Comparison of ENCODE assay signal across 14 cellular contexts in the genomic region with DNA sequence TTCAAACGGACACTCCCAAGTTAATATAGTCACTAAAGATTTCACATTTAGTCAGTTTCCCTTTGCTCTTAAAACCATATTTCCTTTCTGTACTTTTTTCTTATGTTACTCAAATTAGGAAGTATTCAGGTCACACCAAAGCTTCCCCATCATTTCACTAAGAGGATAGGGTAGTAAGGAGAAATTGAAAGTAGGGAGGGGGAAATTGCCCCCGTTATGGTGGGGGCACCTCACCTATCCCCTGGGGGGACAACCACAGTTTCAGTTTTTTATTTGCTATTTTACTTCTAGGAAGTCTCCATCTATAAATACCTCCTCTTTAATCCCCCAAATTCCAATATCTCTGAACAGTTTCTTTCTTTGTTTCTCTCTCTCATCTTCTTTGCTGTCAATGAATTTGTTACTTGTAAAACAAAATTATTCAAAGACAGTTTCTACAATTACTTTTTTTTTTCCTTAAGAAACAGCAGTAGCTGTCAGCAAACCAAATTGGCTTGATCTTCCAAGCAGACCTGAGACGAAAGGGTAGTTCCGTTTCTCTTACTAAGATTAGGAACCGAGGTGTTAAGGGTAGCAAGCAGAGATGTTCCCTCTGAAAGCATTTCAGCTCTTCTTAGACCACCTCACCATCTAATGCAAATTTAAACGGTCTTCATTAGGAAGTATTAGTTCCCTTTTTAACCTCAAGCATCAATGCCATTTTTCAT.
A peak's percentile ranks its signal among the peaks of the same experiment; 100 is the strongest.
DNase-seq lines count a peak whose midpoint lies in the region; ATAC-seq and TF ChIP-seq lines count a peak whose summit lies in the region.
"Had no signal": no experiment of that assay in that cellular context is flagged by ENCODE, and none has a peak within 500 bp of the region (broad histone marks: within the 10 kb centered on the region; RNA-seq: fewer than 3 reads in every experiment).

No MANE protein-coding gene starts in this region.

- TF ChIP-seq POLR2A in prostate gland (IDR thresholded peaks at IDR 0.05): no peak

- WGBS in aorta, 2 donors: 83 to 85% methylated on average over 6 of the region's 6 CpGs
- 81% methylated on average over 6 of the region's 6 CpGs for WGBS in prostate gland

- H3K27me3 ChIP-seq in aorta (ENCODE audit: control insufficient read depth in 1 of 2, insufficient read depth in 2 of 2, low read length in 1 of 2) (no peaks in the 10 kb centered on the region), prostate gland (replicated peaks; ENCODE audit: insufficient read depth) (no peaks in the 10 kb centered on the region)
- H3K27me3 ChIP-seq: tibial nerve had no signal

- intact Hi-C loops in aorta (cut with DNase I) (no loop called here), prostate gland (cut with DNase I) (no loop called here)

- peak overlapping the region; percentile 13; the same call in 1 of the 2 replicates for H3K4me3 ChIP-seq in GM12864 (ENCODE audit: low read depth, low read length)
- no peak overlapping the region for H3K4me3 ChIP-seq in aorta (ENCODE audit: low read length in 2 of 2)
- H3K4me3 ChIP-seq in prostate gland: no peak overlapping the region
- H3K4me3 ChIP-seq: tibial nerve had no signal

- DNase-seq in GM12864 (ENCODE audit: low read depth) (peak; percentile 89), aorta (no peak), prostate gland (ENCODE audit: low spot score) (no peak), mesenteric fat pad (ENCODE audit: low spot score) (no peak), caudate nucleus (lab: John Stamatoyannopoulos, UW) (no peak)
- DNase-seq: amniotic stem cell; CD4-positive, CD25-positive, alpha-beta regulatory T cell; NCI-H1048; RPMI8226 had no signal

- TF ChIP-seq CTCF in GM12864 (IDR thresholded peaks at IDR 0.05; ENCODE audit: low read depth, low read length, missing control alignments) (no peak), prostate gland (IDR thresholded peaks at IDR 0.05) (no peak)

- ATAC-seq in GM19328 (IDR thresholded peaks at IDR 0.05; ENCODE audit: unreplicated experiment) (peak; percentile 88), HG02840 (IDR thresholded peaks at IDR 0.05; ENCODE audit: low FRiP score, unreplicated experiment) (peak; percentile 84), HG03565 (IDR thresholded peaks at IDR 0.05; ENCODE audit: unreplicated experiment) (peak; percentile 90), aorta (ENCODE audit: low FRiP score) (no peak)

- H3K36me3 ChIP-seq in aorta (ENCODE audit: control insufficient read depth in 1 of 2, insufficient read depth in 2 of 2, low read length in 1 of 2) (no peaks in the 10 kb centered on the region), prostate gland (no peaks in the 10 kb centered on the region)
- H3K36me3 ChIP-seq: tibial nerve had no signal

- H3K9me3 ChIP-seq in aorta (ENCODE audit: control insufficient read depth, low read length): no peaks in the 10 kb centered on the region
- no peaks in the 10 kb centered on the region for H3K9me3 ChIP-seq in prostate gland
- H3K9me3 ChIP-seq: tibial nerve had no signal

- H3K4me1 ChIP-seq in aorta (ENCODE audit: control insufficient read depth in 1 of 2, insufficient read depth in 2 of 2, low read length in 2 of 2) (no peaks in the 10 kb centered on the region), prostate gland (replicated peaks) (no peaks in the 10 kb centered on the region)
- H3K4me1 ChIP-seq: tibial nerve had no signal

- no peak overlapping the region for H3K27ac ChIP-seq in aorta (ENCODE audit: low read depth in 1 of 2, low read length in 2 of 2)
- no peak overlapping the region for H3K27ac ChIP-seq in prostate gland
- H3K27ac ChIP-seq in caudate nucleus (ENCODE audit: low read depth, low read length): no peak overlapping the region
- H3K27ac ChIP-seq: epithelial cell of prostate, tibial nerve had no signal
